9 cellular contexts compared by ENCODE assay signal in the genomic region with DNA sequence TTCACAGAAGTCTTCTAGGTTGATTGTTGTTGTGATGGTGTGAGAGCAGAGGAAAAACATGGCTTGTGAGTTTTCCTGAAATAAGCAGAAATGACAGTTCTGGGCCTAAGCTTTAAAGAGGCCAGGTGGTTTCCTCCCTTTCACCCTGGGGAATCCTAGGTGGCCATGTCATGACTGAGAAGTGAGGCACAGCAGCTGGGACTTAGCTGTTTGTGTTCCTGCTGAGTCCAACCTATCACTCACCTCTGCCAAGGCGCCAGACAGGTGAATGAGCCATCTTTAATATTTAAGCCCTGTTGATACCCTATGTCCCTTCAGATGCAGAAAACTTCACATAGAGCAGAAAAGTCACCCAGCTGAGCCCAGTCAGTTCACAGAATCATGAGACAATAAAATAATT.
"Had no signal": no experiment of that assay in that cellular context is flagged by ENCODE, and none has a peak within 500 bp of the region (broad histone marks: within the 10 kb centered on the region; RNA-seq: fewer than 3 reads in every experiment).

No MANE protein-coding gene starts in this region.

- H3K4me3 ChIP-seq: GM23338 had no signal

- H3K4me3 Mint-ChIP-seq: GM23338, H9, HFFc6, IgD-negative memory B cell had no signal

- H3K36me3 Mint-ChIP-seq: IgD-negative memory B cell had no signal

- H3K27ac ChIP-seq: HL-60, KMS-11 had no signal

- H3K27me3 Mint-ChIP-seq: IgD-negative memory B cell had no signal

- DNase-seq: H9, HCEC 1CT, HFFc6, KBM-7 had no signal

- H3K4me1 Mint-ChIP-seq: GM23338, H9, IgD-negative memory B cell had no signal

- H3K9ac ChIP-seq: KMS-11 had no signal

- H3K27ac Mint-ChIP-seq: GM23338, H9, HFFc6, IgD-negative memory B cell had no signal

- H3K9me3 Mint-ChIP-seq: H9, HFFc6 had no signal

- ATAC-seq: GM23338, HepG2 had no signal
